16 cellular contexts compared by ENCODE assay signal in genomic region chr1:46421739-46422138, GRCh38. TPM values are rescaled to one million over a fixed set of nuclear protein-coding genes. Genes with fewer than 3 reads are reported as not detected.
A peak's percentile ranks its signal among the peaks of the same experiment; 100 is the strongest.
DNase-seq lines count a peak whose midpoint lies in the region; ATAC-seq and TF ChIP-seq lines count a peak whose summit lies in the region.
"Had no signal": no experiment of that assay in that cellular context is flagged by ENCODE, and none has a peak within 500 bp of the region (broad histone marks: within the 10 kb centered on the region; RNA-seq: fewer than 3 reads in every experiment).

No MANE protein-coding gene starts in this region.

- H3K9me3 ChIP-seq in effector memory CD4-positive, alpha-beta T cell (ENCODE audit: control insufficient read depth, low read length), result no peaks in the 10 kb centered on the region
- H3K9me3 ChIP-seq in osteoblast (ENCODE audit: low read depth, low read length) (no peaks in the 10 kb centered on the region), WERI-Rb-1 (ENCODE audit: severe bottlenecking) (no peaks in the 10 kb centered on the region)
- H3K9me3 ChIP-seq: BLaER1 had no signal

- H3K4me1 ChIP-seq in effector memory CD4-positive, alpha-beta T cell (ENCODE audit: control insufficient read depth, insufficient read depth, low read length, poor library complexity, severe bottlenecking), result no peaks in the 10 kb centered on the region
- no peaks in the 10 kb centered on the region for H3K4me1 ChIP-seq in osteoblast (ENCODE audit: insufficient read depth, low read length)
- H3K4me1 ChIP-seq: BLaER1 had no signal

- H3K4me1 Mint-ChIP-seq in T-cell, result peaks cover 0 to 26% (median 2%) of the 10 kb centered on the region in 3 donors

- no peaks in the 10 kb centered on the region for H3K36me3 ChIP-seq in effector memory CD4-positive, alpha-beta T cell (ENCODE audit: control insufficient read depth, insufficient read depth, low read length)
- H3K36me3 ChIP-seq in osteoblast (ENCODE audit: insufficient read depth, low read length), result no peaks in the 10 kb centered on the region
- no peaks in the 10 kb centered on the region for H3K36me3 ChIP-seq in WERI-Rb-1

- POLR2A ChIA-PET in T-cell (lab: Charles Lee), result no interaction called here

- CTCF ChIA-PET in T-cell (lab: Charles Lee), result interaction anchor here in 1 of 2 donors (1.0 kb wide), 2 partner anchors 8 to 12 kb away, joined by 3 to 4 read pairs; no protein-coding TSS in a partner anchor

- H3K4me3 ChIP-seq in effector memory CD4-positive, alpha-beta T cell (ENCODE audit: insufficient read depth, low read depth, low read length, poor library complexity, severe bottlenecking), result no peak overlapping the region
- H3K4me3 ChIP-seq in osteoblast (ENCODE audit: insufficient read depth, low read length) (no peak overlapping the region), WERI-Rb-1 (ENCODE audit: low read depth, low read length) (no peak overlapping the region)
- H3K4me3 ChIP-seq: BLaER1 had no signal

- TF ChIP-seq CTCF in osteoblast (IDR thresholded peaks at IDR 0.05; ENCODE audit: extremely low read depth, low read depth, low read length), result no peak
- TF ChIP-seq CTCF in WERI-Rb-1 (IDR thresholded peaks at IDR 0.05; ENCODE audit: low read depth, low read length), result no peak

- DNase-seq in NCI-H2029 (lab: John Stamatoyannopoulos, UW) (peak; percentile 49), NCI-H2029 treated with DMSO at 0.1 percent for 48 hours (lab: John Stamatoyannopoulos, UW) (no peak), T-cell (no peak), osteoblast (ENCODE audit: insufficient read length, low spot score, missing footprints) (peak; percentile 25), SKM-1 (lab: John Stamatoyannopoulos, UW; ENCODE audit: unreplicated experiment) (no peak), WERI-Rb-1 (no peak)
- DNase-seq in effector memory CD4-positive, alpha-beta T cell, result no peak
- DNase-seq: 8988T, AML-193, DND-41, GDM1, HCEC 1CT, HFFc6 had no signal

- H3K9me3 Mint-ChIP-seq in T-cell, result no peaks in the 10 kb centered on the region
- H3K9me3 Mint-ChIP-seq: HFFc6 had no signal

- H2AFZ ChIP-seq in osteoblast (ENCODE audit: low read length), result no peak overlapping the region

- H3K27ac ChIP-seq in effector memory CD4-positive, alpha-beta T cell (ENCODE audit: insufficient read depth, low read length, poor library complexity, severe bottlenecking), result peak overlapping the region; percentile 43
- no peak overlapping the region for H3K27ac ChIP-seq in osteoblast (ENCODE audit: low read depth, low read length)
- H3K27ac ChIP-seq in WERI-Rb-1, result no peak overlapping the region
- H3K27ac ChIP-seq: BLaER1, HL-60 had no signal

- no peak overlapping the region for H3K4me2 ChIP-seq in osteoblast (ENCODE audit: insufficient read depth, low read length)
- H3K4me2 ChIP-seq: BLaER1 had no signal

- no peaks in the 10 kb centered on the region for H4K20me1 ChIP-seq in osteoblast (ENCODE audit: insufficient read depth, low read length)
- H4K20me1 ChIP-seq: BLaER1 had no signal

- no peaks in the 10 kb centered on the region for H3K36me3 Mint-ChIP-seq in T-cell

- peak overlapping the region; percentile 48 to 89 for H3K27ac Mint-ChIP-seq in T-cell
- H3K27ac Mint-ChIP-seq: HFFc6 had no signal

- no peak for ATAC-seq in T-cell (replicated peaks in 1 of 4)
- no peak for ATAC-seq in GM21619 (IDR thresholded peaks at IDR 0.05; ENCODE audit: unreplicated experiment)

- H3K4me3 Mint-ChIP-seq in T-cell, result no peak overlapping the region
- H3K4me3 Mint-ChIP-seq: HFFc6 had no signal

- no peaks in the 10 kb centered on the region for H3K27me3 ChIP-seq in effector memory CD4-positive, alpha-beta T cell (replicated peaks; ENCODE audit: control insufficient read depth, insufficient read depth, low read length, poor library complexity, severe bottlenecking)
- H3K27me3 ChIP-seq in osteoblast (ENCODE audit: insufficient read depth, low read length), result peaks cover 18% of the 10 kb centered on the region
- H3K27me3 ChIP-seq in WERI-Rb-1 (ENCODE audit: insufficient read depth, low read depth, severe bottlenecking), result no peaks in the 10 kb centered on the region
- H3K27me3 ChIP-seq: BLaER1 had no signal

- peaks cover 25 to 33% of the 10 kb centered on the region in 2 donors for H3K27me3 Mint-ChIP-seq in T-cell

- no peaks in the 10 kb centered on the region for H3K79me2 ChIP-seq in osteoblast (ENCODE audit: insufficient read depth, low read length)

RNA-seq across cellular contexts. Expression of gene FAAH, which starts 27.6 kb away (rescaled TPM):
- 10 to 100 TPM in 2 of 5 donors, 1 to 10 TPM in 3; 5.9 to 10.4 (median 9.5) TPM for total RNA-seq in T-cell
- total RNA-seq in osteoblast, result 2.4 and 4.0 TPM in 2 replicates

Comparison
In these comparisons a context has a peak if more than half of its experiments do, and no peak if none do; other contexts are left out.
1. DNase-seq: peak in NCI-H2029 (single experiment) and osteoblast (single experiment); none in NCI-H2029 treated with DMSO at 0.1 percent for 48 hours (single experiment), T-cell (0 of 34), effector memory CD4-positive, alpha-beta T cell (0 of 3), SKM-1 (single experiment) and WERI-Rb-1 (single experiment).